In the genomic region with DNA sequence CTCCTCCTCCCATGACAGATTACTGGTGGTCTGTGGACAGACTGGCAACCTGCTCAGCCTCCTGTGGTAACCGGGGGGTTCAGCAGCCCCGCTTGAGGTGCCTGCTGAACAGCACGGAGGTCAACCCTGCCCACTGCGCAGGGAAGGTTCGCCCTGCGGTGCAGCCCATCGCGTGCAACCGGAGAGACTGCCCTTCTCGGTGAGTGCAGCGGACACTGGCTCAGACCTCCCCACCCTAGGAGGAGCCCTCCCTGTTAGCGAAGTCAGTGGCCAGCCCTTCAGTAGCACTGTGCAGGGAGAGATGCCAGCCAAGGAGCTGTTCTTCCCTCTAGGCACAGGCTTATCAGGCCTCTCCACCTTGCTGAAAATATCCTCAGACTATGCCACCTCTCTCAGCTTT, we compare ENCODE assay signal across 20 cellular contexts.
"Had no signal": no experiment of that assay in that cellular context is flagged by ENCODE, and none has a peak within 500 bp of the region (broad histone marks: within the 10 kb centered on the region; RNA-seq: fewer than 3 reads in every experiment).

No MANE protein-coding gene starts in this region.

- H3K4me1 Mint-ChIP-seq: endodermal cell; naive thymus-derived CD8-positive, alpha-beta T cell had no signal

- H3K27ac ChIP-seq: colonic mucosa, heart left ventricle, pancreas, testis, tibial nerve had no signal

- H3K4me2 ChIP-seq: smooth muscle cell had no signal

- ATAC-seq: mucosa of descending colon; naive thymus-derived CD8-positive, alpha-beta T cell; right cardiac atrium had no signal

- H3K4me3 ChIP-seq: colonic mucosa, heart left ventricle, mucosa of descending colon, pancreas, smooth muscle cell, testis, tibial nerve had no signal

- H3K36me3 ChIP-seq: colonic mucosa, heart left ventricle, pancreas had no signal

- H3K4me1 ChIP-seq: colonic mucosa, pancreas, testis had no signal

- H3K27ac Mint-ChIP-seq: endodermal cell; naive thymus-derived CD8-positive, alpha-beta T cell; progenitor cell of endocrine pancreas; stimulated activated naive CD8-positive, alpha-beta T cell treated with anti-CD3 and anti-CD28 coated beads, Interleukin-15, Interleukin-2, amounts not matched to agents 100 ng/mL and 50 ng/mL, for 24 hours had no signal

- DNase-seq: colonic mucosa; dermis blood vessel endothelial cell; endodermal cell; erythroblast; foreskin melanocyte; heart left ventricle; hippocampal formation; kidney glomerular epithelial cell; mucosa of descending colon; naive thymus-derived CD8-positive, alpha-beta T cell; nucleus accumbens; pancreas; right cardiac atrium; stimulated activated CD4-positive, alpha-beta T cell treated with anti-CD3 and anti-CD28 coated beads, Interleukin-2, amount 100 ng/mL, for 48 hours; testis had no signal

- H3K27me3 ChIP-seq: colonic mucosa, heart left ventricle, pancreas, testis, tibial nerve had no signal

- H3K4me3 Mint-ChIP-seq: endodermal cell; naive thymus-derived CD8-positive, alpha-beta T cell; neural crest cell; stimulated activated naive CD8-positive, alpha-beta T cell treated with anti-CD3 and anti-CD28 coated beads, Interleukin-15, Interleukin-2, amounts not matched to agents 100 ng/mL and 50 ng/mL, for 24 hours had no signal

- H3K27me3 Mint-ChIP-seq: progenitor cell of endocrine pancreas had no signal
